20 cellular contexts compared by ENCODE assay signal in the genomic region with DNA sequence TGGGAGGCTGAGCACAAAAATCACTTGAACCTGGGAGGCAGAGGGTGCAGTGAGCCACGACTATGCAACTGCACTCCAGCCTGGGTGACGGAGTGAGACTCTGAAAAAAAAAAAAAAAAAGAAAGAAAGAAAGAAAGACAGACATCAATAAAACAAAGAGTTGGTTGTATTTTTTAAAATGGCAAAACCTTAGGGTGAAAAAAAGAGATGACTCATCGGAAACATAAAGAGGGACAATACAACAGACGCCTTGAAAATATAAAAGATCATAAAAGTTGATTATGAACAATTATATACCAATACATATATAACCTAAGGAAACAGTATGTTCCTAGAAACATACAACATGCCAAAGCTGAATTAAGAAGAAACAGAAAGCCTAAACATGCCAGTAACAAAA.
DNase-seq lines count a peak whose midpoint lies in the region; ATAC-seq, FAIRE-seq and TF ChIP-seq lines count a peak whose summit lies in the region.
"Had no signal": no experiment of that assay in that cellular context is flagged by ENCODE, and none has a peak within 500 bp of the region (broad histone marks: within the 10 kb centered on the region; RNA-seq: fewer than 3 reads in every experiment).

No MANE protein-coding gene starts in this region.

- intact Hi-C loops in body of pancreas (cut with DNase I): no loop called here

- H3K4me1 ChIP-seq in body of pancreas: no peaks in the 10 kb centered on the region
- H3K4me1 ChIP-seq: BLaER1 had no signal

- no peak for TF ChIP-seq CTCF in body of pancreas (IDR thresholded peaks at IDR 0.05)

- H3K4me3 ChIP-seq in body of pancreas: no peak overlapping the region
- H3K4me3 ChIP-seq: BLaER1, GM12878, GM23338 had no signal

- H3K27ac ChIP-seq in body of pancreas: no peak overlapping the region
- H3K27ac ChIP-seq: BLaER1, C4-2B had no signal

- in situ Hi-C loops in SK-MEL-5 (cut with HindIII; ENCODE audit: low pct_unique_long_range_greater_than_20kb, low sequenced_read_pairs): no loop called here

- DNase-seq in COLO829 (ENCODE audit: low spot score) (peak; percentile 1), SK-MEL-5 (ENCODE audit: low read depth, low spot score) (peak; percentile 15), body of pancreas (no peak), UCSD-AML1 (lab: John Stamatoyannopoulos, UW; ENCODE audit: unreplicated experiment) (no peak)
- DNase-seq in activated CD4-positive, alpha-beta T cell treated with anti-CD3 and anti-CD28 coated beads for 4 hours: no peak
- DNase-seq: CD4-positive, CD25-positive, alpha-beta regulatory T cell; CD8-positive, alpha-beta T cell; DMS 273 treated with DMSO at 0.1 percent for 48 hours; DMS79; EL; GDM1; H9 had no signal

- H3K27me3 ChIP-seq in body of pancreas: no peaks in the 10 kb centered on the region
- H3K27me3 ChIP-seq: BLaER1 had no signal

- FAIRE-seq in colon (lab: Jason Lieb, UNC): peak; percentile 21
- FAIRE-seq: D721Med, GM12878, GM19239 had no signal

- H3K9me3 ChIP-seq in body of pancreas: no peaks in the 10 kb centered on the region

- no peaks in the 10 kb centered on the region for H3K36me3 ChIP-seq in body of pancreas (replicated peaks in 1 of 2; ENCODE audit: insufficient read depth in 1 of 2, low read depth in 2 of 2)
- H3K36me3 ChIP-seq: BLaER1 had no signal

- no peak for TF ChIP-seq POLR2A in body of pancreas (IDR thresholded peaks at IDR 0.05)

- 95 to 96% methylated on average over 4 of the region's 4 CpGs for whole genome bisulfite sequencing in body of pancreas, 2 donors

- no peak for ATAC-seq in body of pancreas
- ATAC-seq: CD8-positive, alpha-beta T cell; GM12878; GM23338; HCT116 had no signal

Comparison
In these comparisons a context has a peak if more than half of its experiments do, and no peak if none do; other contexts are left out.
1. DNase-seq: peak in COLO829 (single experiment) and SK-MEL-5 (single experiment); none in body of pancreas (0 of 4), UCSD-AML1 (single experiment) and activated CD4-positive, alpha-beta T cell treated with anti-CD3 and anti-CD28 coated beads for 4 hours (0 of 2).